ENCODE assay signal across 2 cellular contexts in the genomic region with DNA sequence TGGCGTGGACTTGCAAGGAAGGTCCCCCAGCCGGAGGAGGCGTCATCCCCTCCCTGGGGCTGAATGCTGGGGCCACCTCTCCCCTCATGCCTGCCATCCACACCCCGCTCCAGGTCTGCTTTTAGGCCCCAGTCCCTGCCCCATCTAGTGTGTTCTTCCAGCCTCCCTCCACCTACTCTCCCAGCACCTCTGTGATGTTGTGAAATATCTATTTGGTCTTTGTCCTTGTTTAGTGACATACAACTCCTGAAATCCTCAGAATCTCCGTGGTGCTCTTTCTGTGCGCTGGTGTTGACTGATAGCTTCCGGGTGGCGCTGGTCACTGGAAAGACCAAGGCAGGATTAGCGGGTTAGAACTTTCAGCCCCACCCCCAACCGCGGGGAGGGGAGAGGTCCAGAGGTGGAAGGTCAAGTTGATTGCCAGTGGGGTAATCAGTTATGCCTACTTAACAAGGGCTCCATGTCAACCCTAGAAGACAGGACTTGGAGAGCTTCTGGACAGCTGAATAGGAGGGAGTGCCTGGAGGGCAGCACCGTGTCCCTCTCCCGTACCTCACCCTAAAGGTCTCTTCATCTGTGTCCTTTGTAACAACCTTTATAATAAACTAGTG.
TF ChIP-seq lines count a peak whose summit lies in the region.

No MANE protein-coding gene starts in this region.

TF ChIP-seq in WTC11, 78 proteins besides CTCF, POLR2A, EP300 and RAD21:
- TF ChIP-seq CBFB (CRISPR knock-in tag; IDR thresholded peaks at IDR 0.05; ENCODE audit: low read depth): no peak
- peak; percentile 49; the same call in 1 of the 2 replicates for TF ChIP-seq GABPB1 (CRISPR knock-in tag; IDR thresholded peaks at IDR 0.05)

TF ChIP-seq in HepG2, 621 proteins besides CTCF, POLR2A, EP300 and RAD21 (continues in another document):
- TF ChIP-seq ETV5 (CRISPR knock-in tag; IDR thresholded peaks at IDR 0.05; ENCODE audit: borderline replicate concordance): peak; percentile 91
- TF ChIP-seq ZNF670 (CRISPR knock-in tag; IDR thresholded peaks at IDR 0.05; ENCODE audit: borderline replicate concordance): no peak; the same call in 1 of the 2 replicates
- TF ChIP-seq TCF12 (IDR thresholded peaks at IDR 0.05): no peak
- TF ChIP-seq TCF12 (CRISPR knock-in tag; IDR thresholded peaks at IDR 0.05): peak; percentile 58; the same call in 1 of the 2 replicates
- TF ChIP-seq, protein P1, sequence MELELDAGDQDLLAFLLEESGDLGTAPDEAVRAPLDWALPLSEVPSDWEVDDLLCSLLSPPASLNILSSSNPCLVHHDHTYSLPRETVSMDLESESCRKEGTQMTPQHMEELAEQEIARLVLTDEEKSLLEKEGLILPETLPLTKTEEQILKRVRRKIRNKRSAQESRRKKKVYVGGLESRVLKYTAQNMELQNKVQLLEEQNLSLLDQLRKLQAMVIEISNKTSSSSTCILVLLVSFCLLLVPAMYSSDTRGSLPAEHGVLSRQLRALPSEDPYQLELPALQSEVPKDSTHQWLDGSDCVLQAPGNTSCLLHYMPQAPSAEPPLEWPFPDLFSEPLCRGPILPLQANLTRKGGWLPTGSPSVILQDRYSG (CRISPR knock-in tag; IDR thresholded peaks at IDR 0.05): no peak
- TF ChIP-seq KDM3A (CRISPR knock-in tag; IDR thresholded peaks at IDR 0.05; ENCODE audit: low read depth): no peak
- TF ChIP-seq PHF5A (CRISPR knock-in tag; IDR thresholded peaks at IDR 0.05; ENCODE audit: low read depth, unreplicated experiment): peak; percentile 44
- peak; percentile 90 for TF ChIP-seq NR2F2 (IDR thresholded peaks at IDR 0.05; ENCODE audit: borderline replicate concordance, low read depth)
- 0 out of 2 replicates have a peak, but pooled peaks have one; percentile 29 for TF ChIP-seq ZNF33B (CRISPR knock-in tag; IDR thresholded peaks at IDR 0.05)
- TF ChIP-seq, protein P2, sequence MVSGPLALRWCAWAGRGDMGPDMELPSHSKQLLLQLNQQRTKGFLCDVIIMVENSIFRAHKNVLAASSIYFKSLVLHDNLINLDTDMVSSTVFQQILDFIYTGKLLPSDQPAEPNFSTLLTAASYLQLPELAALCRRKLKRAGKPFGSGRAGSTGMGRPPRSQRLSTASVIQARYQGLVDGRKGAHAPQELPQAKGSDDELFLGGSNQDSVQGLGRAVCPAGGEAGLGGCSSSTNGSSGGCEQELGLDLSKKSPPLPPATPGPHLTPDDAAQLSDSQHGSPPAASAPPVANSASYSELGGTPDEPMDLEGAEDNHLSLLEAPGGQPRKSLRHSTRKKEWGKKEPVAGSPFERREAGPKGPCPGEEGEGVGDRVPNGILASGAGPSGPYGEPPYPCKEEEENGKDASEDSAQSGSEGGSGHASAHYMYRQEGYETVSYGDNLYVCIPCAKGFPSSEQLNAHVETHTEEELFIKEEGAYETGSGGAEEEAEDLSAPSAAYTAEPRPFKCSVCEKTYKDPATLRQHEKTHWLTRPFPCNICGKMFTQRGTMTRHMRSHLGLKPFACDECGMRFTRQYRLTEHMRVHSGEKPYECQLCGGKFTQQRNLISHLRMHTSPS (CRISPR knock-in tag; IDR thresholded peaks at IDR 0.05; ENCODE audit: low read depth): 0 out of 2 replicates have a peak, but pooled peaks have one; percentile 55
- peak; percentile 71; the same call in 1 of the 2 replicates for TF ChIP-seq ZNF331 (CRISPR knock-in tag; IDR thresholded peaks at IDR 0.05)
- TF ChIP-seq REXO4 (CRISPR knock-in tag; IDR thresholded peaks at IDR 0.05; ENCODE audit: borderline replicate concordance): no peak
- peak; percentile 85 for TF ChIP-seq KAT8 (CRISPR knock-in tag; IDR thresholded peaks at IDR 0.05)
- TF ChIP-seq MXD4 (CRISPR knock-in tag; IDR thresholded peaks at IDR 0.05): peak; percentile 58; the same call in 1 of the 2 replicates
- peak; percentile 59; the same call in 1 of the 2 replicates for TF ChIP-seq HMG20A (CRISPR knock-in tag; IDR thresholded peaks at IDR 0.05; ENCODE audit: borderline replicate concordance)
- TF ChIP-seq, protein P3, sequence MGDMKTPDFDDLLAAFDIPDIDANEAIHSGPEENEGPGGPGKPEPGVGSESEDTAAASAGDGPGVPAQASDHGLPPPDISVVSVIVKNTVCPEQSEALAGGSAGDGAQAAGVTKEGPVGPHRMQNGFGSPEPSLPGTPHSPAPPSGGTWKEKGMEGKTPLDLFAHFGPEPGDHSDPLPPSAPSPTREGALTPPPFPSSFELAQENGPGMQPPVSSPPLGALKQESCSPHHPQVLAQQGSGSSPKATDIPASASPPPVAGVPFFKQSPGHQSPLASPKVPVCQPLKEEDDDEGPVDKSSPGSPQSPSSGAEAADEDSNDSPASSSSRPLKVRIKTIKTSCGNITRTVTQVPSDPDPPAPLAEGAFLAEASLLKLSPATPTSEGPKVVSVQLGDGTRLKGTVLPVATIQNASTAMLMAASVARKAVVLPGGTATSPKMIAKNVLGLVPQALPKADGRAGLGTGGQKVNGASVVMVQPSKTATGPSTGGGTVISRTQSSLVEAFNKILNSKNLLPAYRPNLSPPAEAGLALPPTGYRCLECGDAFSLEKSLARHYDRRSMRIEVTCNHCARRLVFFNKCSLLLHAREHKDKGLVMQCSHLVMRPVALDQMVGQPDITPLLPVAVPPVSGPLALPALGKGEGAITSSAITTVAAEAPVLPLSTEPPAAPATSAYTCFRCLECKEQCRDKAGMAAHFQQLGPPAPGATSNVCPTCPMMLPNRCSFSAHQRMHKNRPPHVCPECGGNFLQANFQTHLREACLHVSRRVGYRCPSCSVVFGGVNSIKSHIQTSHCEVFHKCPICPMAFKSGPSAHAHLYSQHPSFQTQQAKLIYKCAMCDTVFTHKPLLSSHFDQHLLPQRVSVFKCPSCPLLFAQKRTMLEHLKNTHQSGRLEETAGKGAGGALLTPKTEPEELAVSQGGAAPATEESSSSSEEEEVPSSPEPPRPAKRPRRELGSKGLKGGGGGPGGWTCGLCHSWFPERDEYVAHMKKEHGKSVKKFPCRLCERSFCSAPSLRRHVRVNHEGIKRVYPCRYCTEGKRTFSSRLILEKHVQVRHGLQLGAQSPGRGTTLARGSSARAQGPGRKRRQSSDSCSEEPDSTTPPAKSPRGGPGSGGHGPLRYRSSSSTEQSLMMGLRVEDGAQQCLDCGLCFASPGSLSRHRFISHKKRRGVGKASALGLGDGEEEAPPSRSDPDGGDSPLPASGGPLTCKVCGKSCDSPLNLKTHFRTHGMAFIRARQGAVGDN (CRISPR knock-in tag; IDR thresholded peaks at IDR 0.05): peak; percentile 89
- TF ChIP-seq, protein P4, sequence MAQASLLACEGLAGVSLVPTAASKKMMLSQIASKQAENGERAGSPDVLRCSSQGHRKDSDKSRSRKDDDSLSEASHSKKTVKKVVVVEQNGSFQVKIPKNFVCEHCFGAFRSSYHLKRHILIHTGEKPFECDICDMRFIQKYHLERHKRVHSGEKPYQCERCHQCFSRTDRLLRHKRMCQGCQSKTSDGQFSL (CRISPR knock-in tag; IDR thresholded peaks at IDR 0.05): peak; percentile 40; the same call in 1 of the 2 replicates
- peak; percentile 82; the same call in 1 of the 2 replicates for TF ChIP-seq RXRA (CRISPR knock-in tag; IDR thresholded peaks at IDR 0.05)
- no peak for TF ChIP-seq PRMT3 (CRISPR knock-in tag; IDR thresholded peaks at IDR 0.05; ENCODE audit: borderline replicate concordance, low read depth)
- 0 out of 2 replicates have a peak, but pooled peaks have one; percentile 48 for TF ChIP-seq ZNF879 (CRISPR knock-in tag; IDR thresholded peaks at IDR 0.05)
- TF ChIP-seq HOXA7 (CRISPR knock-in tag; IDR thresholded peaks at IDR 0.05): no peak
- TF ChIP-seq ZNF792 (CRISPR knock-in tag; IDR thresholded peaks at IDR 0.05): peak; percentile 64; the same call in 1 of the 2 replicates
- TF ChIP-seq, protein P5, sequence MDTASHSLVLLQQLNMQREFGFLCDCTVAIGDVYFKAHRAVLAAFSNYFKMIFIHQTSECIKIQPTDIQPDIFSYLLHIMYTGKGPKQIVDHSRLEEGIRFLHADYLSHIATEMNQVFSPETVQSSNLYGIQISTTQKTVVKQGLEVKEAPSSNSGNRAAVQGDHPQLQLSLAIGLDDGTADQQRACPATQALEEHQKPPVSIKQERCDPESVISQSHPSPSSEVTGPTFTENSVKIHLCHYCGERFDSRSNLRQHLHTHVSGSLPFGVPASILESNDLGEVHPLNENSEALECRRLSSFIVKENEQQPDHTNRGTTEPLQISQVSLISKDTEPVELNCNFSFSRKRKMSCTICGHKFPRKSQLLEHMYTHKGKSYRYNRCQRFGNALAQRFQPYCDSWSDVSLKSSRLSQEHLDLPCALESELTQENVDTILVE (CRISPR knock-in tag; IDR thresholded peaks at IDR 0.05): peak; percentile 65
- TF ChIP-seq KAT2B (IDR thresholded peaks at IDR 0.05; ENCODE audit: borderline replicate concordance, low read depth, low read length): no peak
- no peak; the same call in 1 of the 2 replicates for TF ChIP-seq TOE1 (CRISPR knock-in tag; IDR thresholded peaks at IDR 0.05)
- TF ChIP-seq SKI (IDR thresholded peaks at IDR 0.05; ENCODE audit: partially characterized antibody): peak; percentile 93
- peak; percentile 92 for TF ChIP-seq PHF21A (CRISPR knock-in tag; IDR thresholded peaks at IDR 0.05)
- TF ChIP-seq PITX1 (CRISPR knock-in tag; IDR thresholded peaks at IDR 0.05): peak; percentile 99
- 0 out of 2 replicates have a peak, but pooled peaks have one; percentile 38 for TF ChIP-seq POGZ (CRISPR knock-in tag; IDR thresholded peaks at IDR 0.05)
- TF ChIP-seq SNAPC2 (CRISPR knock-in tag; IDR thresholded peaks at IDR 0.05): 0 out of 2 replicates have a peak, but pooled peaks have one; percentile 43
- TF ChIP-seq NKX3-1 (CRISPR knock-in tag; IDR thresholded peaks at IDR 0.05): no peak
- peak; percentile 95 for TF ChIP-seq TARDBP (CRISPR knock-in tag; IDR thresholded peaks at IDR 0.05)
- no peak for TF ChIP-seq TSC22D2 (CRISPR knock-in tag; IDR thresholded peaks at IDR 0.05; ENCODE audit: borderline replicate concordance)
- TF ChIP-seq, protein P6, sequence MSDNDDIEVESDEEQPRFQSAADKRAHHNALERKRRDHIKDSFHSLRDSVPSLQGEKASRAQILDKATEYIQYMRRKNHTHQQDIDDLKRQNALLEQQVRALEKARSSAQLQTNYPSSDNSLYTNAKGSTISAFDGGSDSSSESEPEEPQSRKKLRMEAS (IDR thresholded peaks at IDR 0.05): peak; percentile 59
- peak; percentile 76 for TF ChIP-seq THAP11 (CRISPR knock-in tag; IDR thresholded peaks at IDR 0.05)
- TF ChIP-seq SAP130 (CRISPR knock-in tag; IDR thresholded peaks at IDR 0.05; ENCODE audit: low read depth): peak; percentile 95
- TF ChIP-seq ONECUT2 (CRISPR knock-in tag; IDR thresholded peaks at IDR 0.05): peak; percentile 26; the same call in 1 of the 2 replicates
- peak; percentile 65; the same call in 1 of the 2 replicates for TF ChIP-seq AKAP8 (CRISPR knock-in tag; IDR thresholded peaks at IDR 0.05)
- no peak for TF ChIP-seq ZNF547 (CRISPR knock-in tag; IDR thresholded peaks at IDR 0.05)
- TF ChIP-seq ZFP90 (CRISPR knock-in tag; IDR thresholded peaks at IDR 0.05; ENCODE audit: borderline replicate concordance): peak; percentile 56; the same call in 1 of the 2 replicates
- peak in 1 of 2 experiments; percentile 80; a peak in 1 of 4 replicates for TF ChIP-seq KLF16 (CRISPR knock-in tag; IDR thresholded peaks at IDR 0.05)
- TF ChIP-seq FOXC1 (CRISPR knock-in tag; IDR thresholded peaks at IDR 0.05; ENCODE audit: borderline replicate concordance): peak; percentile 37; the same call in 1 of the 2 replicates
- TF ChIP-seq ZNF772 (CRISPR knock-in tag; IDR thresholded peaks at IDR 0.05): peak; percentile 87
- no peak for TF ChIP-seq ZNF546 (CRISPR knock-in tag; conservative IDR thresholded peaks at IDR 0.05)
- TF ChIP-seq ZNF124 (CRISPR knock-in tag; IDR thresholded peaks at IDR 0.05): peak; percentile 78; the same call in 1 of the 2 replicates
- TF ChIP-seq SIX4 (CRISPR knock-in tag; IDR thresholded peaks at IDR 0.05): no peak
- no peak for TF ChIP-seq GABPA (IDR thresholded peaks at IDR 0.05; ENCODE audit: low read depth, low read length)
- TF ChIP-seq GABPA (CRISPR knock-in tag; IDR thresholded peaks at IDR 0.05; ENCODE audit: low read depth): peak; percentile 86
- TF ChIP-seq MAF1 (CRISPR knock-in tag; IDR thresholded peaks at IDR 0.05; ENCODE audit: borderline replicate concordance): no peak
- TF ChIP-seq ZNF230 (CRISPR knock-in tag; IDR thresholded peaks at IDR 0.05): no peak
- TF ChIP-seq, protein P7, sequence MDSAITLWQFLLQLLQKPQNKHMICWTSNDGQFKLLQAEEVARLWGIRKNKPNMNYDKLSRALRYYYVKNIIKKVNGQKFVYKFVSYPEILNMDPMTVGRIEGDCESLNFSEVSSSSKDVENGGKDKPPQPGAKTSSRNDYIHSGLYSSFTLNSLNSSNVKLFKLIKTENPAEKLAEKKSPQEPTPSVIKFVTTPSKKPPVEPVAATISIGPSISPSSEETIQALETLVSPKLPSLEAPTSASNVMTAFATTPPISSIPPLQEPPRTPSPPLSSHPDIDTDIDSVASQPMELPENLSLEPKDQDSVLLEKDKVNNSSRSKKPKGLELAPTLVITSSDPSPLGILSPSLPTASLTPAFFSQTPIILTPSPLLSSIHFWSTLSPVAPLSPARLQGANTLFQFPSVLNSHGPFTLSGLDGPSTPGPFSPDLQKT (CRISPR knock-in tag; IDR thresholded peaks at IDR 0.05; ENCODE audit: borderline replicate concordance): no peak
- TF ChIP-seq, protein P8, sequence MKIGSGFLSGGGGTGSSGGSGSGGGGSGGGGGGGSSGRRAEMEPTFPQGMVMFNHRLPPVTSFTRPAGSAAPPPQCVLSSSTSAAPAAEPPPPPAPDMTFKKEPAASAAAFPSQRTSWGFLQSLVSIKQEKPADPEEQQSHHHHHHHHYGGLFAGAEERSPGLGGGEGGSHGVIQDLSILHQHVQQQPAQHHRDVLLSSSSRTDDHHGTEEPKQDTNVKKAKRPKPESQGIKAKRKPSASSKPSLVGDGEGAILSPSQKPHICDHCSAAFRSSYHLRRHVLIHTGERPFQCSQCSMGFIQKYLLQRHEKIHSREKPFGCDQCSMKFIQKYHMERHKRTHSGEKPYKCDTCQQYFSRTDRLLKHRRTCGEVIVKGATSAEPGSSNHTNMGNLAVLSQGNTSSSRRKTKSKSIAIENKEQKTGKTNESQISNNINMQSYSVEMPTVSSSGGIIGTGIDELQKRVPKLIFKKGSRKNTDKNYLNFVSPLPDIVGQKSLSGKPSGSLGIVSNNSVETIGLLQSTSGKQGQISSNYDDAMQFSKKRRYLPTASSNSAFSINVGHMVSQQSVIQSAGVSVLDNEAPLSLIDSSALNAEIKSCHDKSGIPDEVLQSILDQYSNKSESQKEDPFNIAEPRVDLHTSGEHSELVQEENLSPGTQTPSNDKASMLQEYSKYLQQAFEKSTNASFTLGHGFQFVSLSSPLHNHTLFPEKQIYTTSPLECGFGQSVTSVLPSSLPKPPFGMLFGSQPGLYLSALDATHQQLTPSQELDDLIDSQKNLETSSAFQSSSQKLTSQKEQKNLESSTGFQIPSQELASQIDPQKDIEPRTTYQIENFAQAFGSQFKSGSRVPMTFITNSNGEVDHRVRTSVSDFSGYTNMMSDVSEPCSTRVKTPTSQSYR (CRISPR knock-in tag; IDR thresholded peaks at IDR 0.05; ENCODE audit: borderline replicate concordance): peak; percentile 96
- peak; percentile 76; the same call in 1 of the 2 replicates for TF ChIP-seq ZNF225 (CRISPR knock-in tag; IDR thresholded peaks at IDR 0.05)
- peak; percentile 72 for TF ChIP-seq TEAD3 (CRISPR knock-in tag; optimal IDR thresholded peaks at IDR 0.05; ENCODE audit: borderline replicate concordance)
- TF ChIP-seq CHCHD3 (CRISPR knock-in tag; IDR thresholded peaks at IDR 0.05): no peak
- peak; percentile 47 for TF ChIP-seq ZNF781 (CRISPR knock-in tag; IDR thresholded peaks at IDR 0.05; ENCODE audit: borderline replicate concordance, not compliant biosample characterization)
- TF ChIP-seq FOXP1 (IDR thresholded peaks at IDR 0.05): peak; percentile 56; the same call in 1 of the 2 replicates
- TF ChIP-seq FOXP1 (CRISPR knock-in tag; IDR thresholded peaks at IDR 0.05): peak; percentile 80
- TF ChIP-seq ZMAT3 (CRISPR knock-in tag; conservative IDR thresholded peaks at IDR 0.05): 0 out of 2 replicates have a peak, but pooled peaks have one; percentile 60
- peak; percentile 35 for TF ChIP-seq XRCC5 (optimal IDR thresholded peaks at IDR 0.05; ENCODE audit: low read length)
